ENCODE assay signal across 1 cellular context in the genomic region with DNA sequence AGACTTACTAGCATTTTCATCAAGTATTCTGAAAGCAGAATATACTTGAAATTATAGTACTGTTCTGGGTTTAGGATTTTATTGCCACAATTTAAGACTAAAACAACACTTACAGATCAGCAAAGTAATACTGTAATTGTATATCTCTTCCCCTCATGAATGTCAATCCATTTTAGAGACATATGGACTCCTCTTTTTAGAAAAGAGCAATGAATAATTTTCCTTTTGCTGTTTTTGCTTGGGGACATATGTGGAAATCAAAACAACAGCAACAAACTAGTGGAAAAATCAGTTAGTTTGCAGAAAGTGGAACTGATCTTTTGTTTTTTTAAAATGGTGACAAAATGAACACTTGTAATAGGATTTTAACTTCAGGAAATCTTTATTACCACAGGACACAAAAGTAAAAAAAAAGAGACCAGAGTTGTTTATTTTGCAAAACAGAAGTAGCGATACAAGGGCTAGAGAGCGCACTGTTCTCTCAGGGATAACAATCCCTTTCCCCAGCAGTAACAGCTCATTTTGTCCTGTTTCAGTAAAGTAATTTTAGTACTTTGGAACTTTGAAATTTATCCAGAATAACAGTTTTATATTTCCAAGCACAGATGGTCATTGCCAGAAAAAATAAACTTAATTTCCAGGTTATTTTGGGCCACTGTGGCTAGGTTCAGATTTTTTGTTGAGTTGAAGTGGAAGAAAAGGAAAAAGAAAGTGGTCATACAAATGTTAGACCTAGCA.
TF ChIP-seq lines count a peak whose summit lies in the region.

No MANE protein-coding gene starts in this region.

TF ChIP-seq in HEK293, 187 proteins besides CTCF, POLR2A, EP300 and RAD21 (continued from another document):
- TF ChIP-seq, protein P1, sequence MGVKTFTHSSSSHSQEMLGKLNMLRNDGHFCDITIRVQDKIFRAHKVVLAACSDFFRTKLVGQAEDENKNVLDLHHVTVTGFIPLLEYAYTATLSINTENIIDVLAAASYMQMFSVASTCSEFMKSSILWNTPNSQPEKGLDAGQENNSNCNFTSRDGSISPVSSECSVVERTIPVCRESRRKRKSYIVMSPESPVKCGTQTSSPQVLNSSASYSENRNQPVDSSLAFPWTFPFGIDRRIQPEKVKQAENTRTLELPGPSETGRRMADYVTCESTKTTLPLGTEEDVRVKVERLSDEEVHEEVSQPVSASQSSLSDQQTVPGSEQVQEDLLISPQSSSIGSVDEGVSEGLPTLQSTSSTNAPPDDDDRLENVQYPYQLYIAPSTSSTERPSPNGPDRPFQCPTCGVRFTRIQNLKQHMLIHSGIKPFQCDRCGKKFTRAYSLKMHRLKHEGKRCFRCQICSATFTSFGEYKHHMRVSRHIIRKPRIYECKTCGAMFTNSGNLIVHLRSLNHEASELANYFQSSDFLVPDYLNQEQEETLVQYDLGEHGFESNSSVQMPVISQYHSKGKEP (tag by site-specific recombination; IDR thresholded peaks at IDR 0.05), result no peak
- TF ChIP-seq ZNF701 (tag by site-specific recombination; IDR thresholded peaks at IDR 0.05) (no peak), FEZF1 (tag by site-specific recombination; IDR thresholded peaks at IDR 0.05) (peak; percentile 83), ZNF544 (tag by site-specific recombination; IDR thresholded peaks at IDR 0.05) (no peak), ZEB2 (tag by site-specific recombination; IDR thresholded peaks at IDR 0.05) (no peak), RBAK (tag by site-specific recombination; IDR thresholded peaks at IDR 0.05) (no peak), ZNF19 (tag by site-specific recombination; IDR thresholded peaks at IDR 0.05; ENCODE audit: low read depth) (no peak), ZNF488 (tag by site-specific recombination; IDR thresholded peaks at IDR 0.05) (no peak), SP3 (tag by site-specific recombination; IDR thresholded peaks at IDR 0.05) (no peak), ZNF692 (tag by site-specific recombination; IDR thresholded peaks at IDR 0.05) (no peak), KLF16 (tag by site-specific recombination; IDR thresholded peaks at IDR 0.05) (no peak), ZNF23 (tag by site-specific recombination; IDR thresholded peaks at IDR 0.05; ENCODE audit: borderline replicate concordance) (no peak), ZNF514 (tag by site-specific recombination; IDR thresholded peaks at IDR 0.05) (no peak), SCRT2 (tag by site-specific recombination; IDR thresholded peaks at IDR 0.05) (no peak; the same call in 1 of the 2 replicates), PRDM1 (tag by site-specific recombination; IDR thresholded peaks at IDR 0.05) (peak; percentile 26; the same call in 1 of the 2 replicates), MEIS1 (CRISPR knock-in tag; IDR thresholded peaks at IDR 0.05; ENCODE audit: borderline replicate concordance) (no peak), ZNF529 (tag by site-specific recombination; IDR thresholded peaks at IDR 0.05; ENCODE audit: insufficient replicate concordance) (no peak), ZNF280D (tag by site-specific recombination; IDR thresholded peaks at IDR 0.05) (no peak), ZNF10 (tag by site-specific recombination; IDR thresholded peaks at IDR 0.05) (no peak), ZNF560 (tag by site-specific recombination; IDR thresholded peaks at IDR 0.05; ENCODE audit: borderline replicate concordance) (no peak), ZBTB1 (tag by site-specific recombination; IDR thresholded peaks at IDR 0.05) (no peak), ZBTB21 (tag by site-specific recombination; IDR thresholded peaks at IDR 0.05) (no peak)
- TF ChIP-seq, protein P2, sequence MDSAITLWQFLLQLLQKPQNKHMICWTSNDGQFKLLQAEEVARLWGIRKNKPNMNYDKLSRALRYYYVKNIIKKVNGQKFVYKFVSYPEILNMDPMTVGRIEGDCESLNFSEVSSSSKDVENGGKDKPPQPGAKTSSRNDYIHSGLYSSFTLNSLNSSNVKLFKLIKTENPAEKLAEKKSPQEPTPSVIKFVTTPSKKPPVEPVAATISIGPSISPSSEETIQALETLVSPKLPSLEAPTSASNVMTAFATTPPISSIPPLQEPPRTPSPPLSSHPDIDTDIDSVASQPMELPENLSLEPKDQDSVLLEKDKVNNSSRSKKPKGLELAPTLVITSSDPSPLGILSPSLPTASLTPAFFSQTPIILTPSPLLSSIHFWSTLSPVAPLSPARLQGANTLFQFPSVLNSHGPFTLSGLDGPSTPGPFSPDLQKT (IDR thresholded peaks at IDR 0.05; ENCODE audit: borderline replicate concordance, low read depth, low read length), result no peak
